ENCODE assay signal across 9 cellular contexts in the genomic region with DNA sequence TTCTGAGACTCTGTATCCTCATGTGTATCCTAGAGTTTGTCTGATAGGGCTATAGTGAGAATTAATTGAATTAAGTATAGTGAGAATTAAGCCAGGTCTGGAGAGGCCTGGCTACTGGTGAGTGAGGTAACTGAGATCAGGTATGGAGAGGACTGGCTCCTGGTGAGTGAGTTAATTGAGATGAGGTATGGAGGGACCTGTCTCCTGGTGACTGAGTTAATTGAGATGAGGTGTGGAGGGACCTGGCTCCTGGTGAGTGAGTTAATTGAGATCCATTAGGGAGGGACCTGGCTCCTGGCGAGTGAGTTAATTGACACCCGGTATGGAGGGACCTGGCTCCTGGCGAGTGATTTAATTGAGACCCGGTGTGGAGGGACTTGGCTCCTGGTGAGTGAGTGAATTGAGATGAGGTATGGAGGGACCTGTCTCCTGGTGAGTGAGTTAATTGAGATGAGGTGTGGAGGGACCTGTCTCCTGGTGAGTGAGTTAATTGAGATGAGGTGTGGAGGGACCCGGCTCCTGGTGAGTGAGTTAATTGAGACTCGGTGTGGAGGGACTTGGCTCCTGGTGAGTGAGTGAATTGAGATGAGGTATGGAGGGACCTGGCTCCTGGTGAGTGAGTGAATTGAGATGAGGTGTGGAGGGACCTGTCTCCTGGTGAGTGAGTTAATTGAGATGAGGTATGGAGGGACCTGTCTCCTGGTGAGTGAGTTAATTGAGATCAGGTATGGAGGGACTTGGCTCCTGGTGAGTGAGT. TPM values are rescaled to one million over a fixed set of nuclear protein-coding genes. Genes with fewer than 3 reads are reported as not detected.
DNase-seq lines count a peak whose midpoint lies in the region; ATAC-seq, FAIRE-seq and TF ChIP-seq lines count a peak whose summit lies in the region.
"Not testable (repeated sequence)": the region's sequence is repeated elsewhere in the genome, so short reads cannot be mapped to it uniquely, and the experiment has no call there.
"Had no signal": no experiment of that assay in that cellular context is flagged by ENCODE, and none has a peak within 500 bp of the region (broad histone marks: within the 10 kb centered on the region; RNA-seq: fewer than 3 reads in every experiment).

No MANE protein-coding gene starts in this region.

- H3K27ac ChIP-seq in right lobe of liver, result not testable (repeated sequence)

- H3K27me3 ChIP-seq in right lobe of liver, result not testable (repeated sequence)

- not testable (repeated sequence) for TF ChIP-seq POLR2A in right lobe of liver (IDR thresholded peaks at IDR 0.05)

- not testable (repeated sequence) for TF ChIP-seq CTCF in Calu3 (IDR thresholded peaks at IDR 0.05; ENCODE audit: unreplicated experiment); right lobe of liver (IDR thresholded peaks at IDR 0.05)

- H3K9me3 ChIP-seq in right lobe of liver, result not testable (repeated sequence)

- peaks cover 0 to 26% (median 6%) of the 10 kb centered on the region in 4 donors for H3K36me3 ChIP-seq in right lobe of liver

- not testable (repeated sequence) for H3K27me3 Mint-ChIP-seq in Calu3 (ENCODE audit: unreplicated experiment); T-helper 1 cell treated with Interleukin-12 subunit alpha and Interleukin-12 subunit beta and Interleukin-4 antibody, amounts not matched to agents 30 μg/mL and 1 μg/mL, for 36 hours (ENCODE audit: low read depth); activated T-cell treated with anti-CD3 and anti-CD28 coated beads, Interleukin-2, amount 50 U/mL, for 72 hours (ENCODE audit: low read depth)

- H3K9me3 Mint-ChIP-seq in Calu3 (ENCODE audit: low read depth, unreplicated experiment); T-helper 1 cell treated with Interleukin-12 subunit alpha and Interleukin-12 subunit beta and Interleukin-4 antibody, amounts not matched to agents 30 μg/mL and 1 μg/mL, for 36 hours; activated T-cell treated with anti-CD3 and anti-CD28 coated beads, Interleukin-2, amount 50 U/mL, for 72 hours; activated naive CD4-positive, alpha-beta T cell treated with anti-CD3 and anti-CD28 coated beads, Interleukin-2, amount 50 U/mL, for 72 hours; stimulated activated effector memory CD8-positive, alpha-beta T cell treated with anti-CD3 and anti-CD28 coated beads, Interleukin-12 subunit alpha, Interleukin-12 subunit beta, amount 100 ng/mL, for 72 hours: not testable (repeated sequence)

- intact Hi-C loops in Calu3 (cut with micrococcal nuclease; ENCODE audit: unreplicated experiment), result loop anchor here (10.0 kb wide), 1 partner anchor 144 kb away; no protein-coding TSS in a partner anchor
- intact Hi-C loops in right lobe of liver (cut with DNase I), result not testable (repeated sequence)

- H3K4me3 Mint-ChIP-seq in Calu3 (ENCODE audit: low read depth, unreplicated experiment); T-helper 1 cell treated with Interleukin-12 subunit alpha and Interleukin-12 subunit beta and Interleukin-4 antibody, amounts not matched to agents 30 μg/mL and 1 μg/mL, for 36 hours; activated T-cell treated with anti-CD3 and anti-CD28 coated beads, Interleukin-2, amount 50 U/mL, for 72 hours; stimulated activated effector memory CD8-positive, alpha-beta T cell treated with anti-CD3 and anti-CD28 coated beads, Interleukin-12 subunit alpha, Interleukin-12 subunit beta, amount 100 ng/mL, for 72 hours: not testable (repeated sequence)

- ATAC-seq in activated T-cell treated with anti-CD3 and anti-CD28 coated beads, Interleukin-2, amount 50 U/mL, for 72 hours (replicated peaks in 1 of 2); activated naive CD4-positive, alpha-beta T cell treated with anti-CD3 and anti-CD28 coated beads, Interleukin-2, amount 50 U/mL, for 72 hours; right lobe of liver; stimulated activated effector memory CD8-positive, alpha-beta T cell treated with anti-CD3 and anti-CD28 coated beads, Interleukin-12 subunit alpha, Interleukin-12 subunit beta, amount 100 ng/mL, for 72 hours: not testable (repeated sequence)

- H3K27ac Mint-ChIP-seq in Calu3 (ENCODE audit: unreplicated experiment), result peak overlapping the region; percentile 15
- H3K27ac Mint-ChIP-seq in T-helper 1 cell treated with Interleukin-12 subunit alpha and Interleukin-12 subunit beta and Interleukin-4 antibody, amounts not matched to agents 30 μg/mL and 1 μg/mL, for 36 hours, result peak overlapping the region; percentile 8
- peak overlapping the region; percentile 7 for H3K27ac Mint-ChIP-seq in activated T-cell treated with anti-CD3 and anti-CD28 coated beads, Interleukin-2, amount 50 U/mL, for 72 hours
- peak overlapping the region; percentile 1 to 13 for H3K27ac Mint-ChIP-seq in activated naive CD4-positive, alpha-beta T cell treated with anti-CD3 and anti-CD28 coated beads, Interleukin-2, amount 50 U/mL, for 72 hours
- peak overlapping the region; percentile 5 for H3K27ac Mint-ChIP-seq in stimulated activated effector memory CD8-positive, alpha-beta T cell treated with anti-CD3 and anti-CD28 coated beads, Interleukin-12 subunit alpha, Interleukin-12 subunit beta, amount 100 ng/mL, for 72 hours

- H3K4me1 ChIP-seq in right lobe of liver, result not testable (repeated sequence)

- H3K4me3 ChIP-seq in right lobe of liver, result not testable (repeated sequence)

- peak; percentile 35 for FAIRE-seq in endometrium (lab: Jason Lieb, UNC)

- not testable (repeated sequence) for DNase-seq in Calu3; activated T-cell treated with anti-CD3 and anti-CD28 coated beads, Interleukin-2, amount 50 U/mL, for 72 hours; activated naive CD4-positive, alpha-beta T cell treated with anti-CD3 and anti-CD28 coated beads, Interleukin-2, amount 50 U/mL, for 72 hours (ENCODE audit: low spot score in 2 of 2); stimulated activated effector memory CD8-positive, alpha-beta T cell treated with anti-CD3 and anti-CD28 coated beads, Interleukin-12 subunit alpha, Interleukin-12 subunit beta, amount 100 ng/mL, for 72 hours (ENCODE audit: low spot score in 2 of 2)
- DNase-seq in cerebellar cortex (ENCODE audit: low spot score) (peak; percentile 92), right lobe of liver (peak in 2 of 3 donors; percentile 2 to 11)

- peaks cover 42% of the 10 kb centered on the region for H3K36me3 Mint-ChIP-seq in Calu3 (ENCODE audit: insufficient read depth, unreplicated experiment)
- peaks cover 20% of the 10 kb centered on the region for H3K36me3 Mint-ChIP-seq in T-helper 1 cell treated with Interleukin-12 subunit alpha and Interleukin-12 subunit beta and Interleukin-4 antibody, amounts not matched to agents 30 μg/mL and 1 μg/mL, for 36 hours (ENCODE audit: low read depth)
- H3K36me3 Mint-ChIP-seq in activated T-cell treated with anti-CD3 and anti-CD28 coated beads, Interleukin-2, amount 50 U/mL, for 72 hours (ENCODE audit: insufficient read depth in 2 of 2), result peaks cover 0 to 10% of the 10 kb centered on the region in 2 donors
- H3K36me3 Mint-ChIP-seq in activated naive CD4-positive, alpha-beta T cell treated with anti-CD3 and anti-CD28 coated beads, Interleukin-2, amount 50 U/mL, for 72 hours, result peaks cover 10 to 22% of the 10 kb centered on the region in 2 donors
- peaks cover 45% of the 10 kb centered on the region for H3K36me3 Mint-ChIP-seq in stimulated activated effector memory CD8-positive, alpha-beta T cell treated with anti-CD3 and anti-CD28 coated beads, Interleukin-12 subunit alpha, Interleukin-12 subunit beta, amount 100 ng/mL, for 72 hours

- H3K4me1 Mint-ChIP-seq in Calu3 (ENCODE audit: low read depth, unreplicated experiment), result peaks cover 13% of the 10 kb centered on the region
- H3K4me1 Mint-ChIP-seq in T-helper 1 cell treated with Interleukin-12 subunit alpha and Interleukin-12 subunit beta and Interleukin-4 antibody, amounts not matched to agents 30 μg/mL and 1 μg/mL, for 36 hours (ENCODE audit: low read depth); activated T-cell treated with anti-CD3 and anti-CD28 coated beads, Interleukin-2, amount 50 U/mL, for 72 hours (ENCODE audit: low read depth): not testable (repeated sequence)
- peaks cover 15% of the 10 kb centered on the region for H3K4me1 Mint-ChIP-seq in stimulated activated effector memory CD8-positive, alpha-beta T cell treated with anti-CD3 and anti-CD28 coated beads, Interleukin-12 subunit alpha, Interleukin-12 subunit beta, amount 100 ng/mL, for 72 hours

- not testable (repeated sequence) for BruUV-seq in Calu3 (replicated peaks; lab: Mats Ljungman, UMichigan)

- CTCF ChIA-PET in Calu3 (lab: Charles Lee), result not testable (repeated sequence)

- 78% methylated on average over 6 of the region's 6 CpGs for WGBS in right lobe of liver (ENCODE audit: insufficient coverage, low coverage, low lambda C conversion rate, missing lambda C conversion rate)

RNA-seq across cellular contexts. Expression of gene MUC20, which starts 10.5 kb away (rescaled TPM):
- total RNA-seq in Calu3 (2022) (83.1 and 128 TPM in 2 replicates), right lobe of liver (10 to 100 TPM in 4 of 6 experiments, 1 to 10 TPM in 2; 1.9 to 40.7 (median 22.6) TPM)
- 1 to 10 TPM; 3.4 to 7.8 TPM for total RNA-seq in activated T-cell treated with anti-CD3 and anti-CD28 coated beads, Interleukin-2, amount 50 U/mL, for 72 hours
- 1 to 10 TPM; 2.2 to 3.6 TPM for total RNA-seq in activated naive CD4-positive, alpha-beta T cell treated with anti-CD3 and anti-CD28 coated beads, Interleukin-2, amount 50 U/mL, for 72 hours
- total RNA-seq: Daoy had no signal
